10 cellular contexts compared by ENCODE assay signal in genomic region chr22:24285245-24285644, GRCh38. TPM values are rescaled to one million over a fixed set of nuclear protein-coding genes. Genes with fewer than 3 reads are reported as not detected.
DNase-seq lines count a peak whose midpoint lies in the region; ATAC-seq, FAIRE-seq and TF ChIP-seq lines count a peak whose summit lies in the region.
"Had no signal": no experiment of that assay in that cellular context is flagged by ENCODE, and none has a peak within 500 bp of the region (broad histone marks: within the 10 kb centered on the region; RNA-seq: fewer than 3 reads in every experiment).

No MANE protein-coding gene starts in this region.

- TF ChIP-seq POLR2A in HCT116 (IDR thresholded peaks at IDR 0.05; ENCODE audit: borderline replicate concordance, extremely low read depth, insufficient read depth, insufficient read length) (no peak), K562 (conservative IDR thresholded peaks at IDR 0.05) (no peak)

- no peak for FAIRE-seq in K562 (lab: Jason Lieb, UNC)
- FAIRE-seq: A549 had no signal

- H3K27me3 ChIP-seq in HCT116 (ENCODE audit: insufficient read depth, low read length) (no peaks in the 10 kb centered on the region), K562 (ENCODE audit: control insufficient read depth in 2 of 2, insufficient read depth in 2 of 2, low read length in 2 of 2) (no peaks in the 10 kb centered on the region), osteoblast (ENCODE audit: insufficient read depth, low read length) (no peaks in the 10 kb centered on the region)

- no peaks in the 10 kb centered on the region for H3K9me1 ChIP-seq in K562 (ENCODE audit: control insufficient read depth, insufficient read depth, low read length)

- H3K79me2 ChIP-seq in HCT116 (ENCODE audit: insufficient read depth, low read length) (peaks cover 81% of the 10 kb centered on the region), K562 (ENCODE audit: control insufficient read depth, insufficient read depth, low read length) (peaks cover 61% of the 10 kb centered on the region), osteoblast (ENCODE audit: insufficient read depth, low read length) (peaks cover 71% of the 10 kb centered on the region)

- RAD21 ChIA-PET in HCT116 (lab: Charles Lee; ENCODE audit: low non-redundant PET in 1 of 2, low total read pairs in 2 of 2, uncharacterized antibody in 2 of 2, unreplicated experiment in 2 of 2): no interaction called here

- H2AFZ ChIP-seq in HCT116 (ENCODE audit: low read depth, low read length, poor library complexity, severe bottlenecking) (no peak overlapping the region), K562 (ENCODE audit: low read depth, low read length) (no peak overlapping the region), osteoblast (ENCODE audit: low read length) (no peak overlapping the region)

- peak; percentile 4 to 23 for DNase-seq in activated CD4-positive, alpha-beta T cell treated with anti-CD3 and anti-CD28 coated beads for 4 hours
- DNase-seq in activated CD4-positive, alpha-beta T cell treated with anti-CD3 and anti-CD28 coated beads, Interleukin-2, amount 50 U/mL, for 4 hours: no peak
- DNase-seq in HCT116 (ENCODE audit: low read depth, low spot score) (peak; percentile 22), K562 (ENCODE audit: extremely low read depth in 1 of 4, low spot score in 3 of 4) (no peak), osteoblast (ENCODE audit: insufficient read length, low spot score, missing footprints) (no peak), NK-92 (lab: John Stamatoyannopoulos, UW; ENCODE audit: unreplicated experiment) (no peak), left lobe of liver (ENCODE audit: low spot score) (no peak)
- DNase-seq: NCI-H1048 had no signal

- H3K27ac ChIP-seq in HCT116 (ENCODE audit: low read depth, low read length) (peak overlapping the region; percentile 82), K562 (ENCODE audit: extremely low read depth, low read depth, low read length) (peak overlapping the region; percentile 70; the same call in 1 of the 3 replicates), osteoblast (ENCODE audit: low read depth, low read length) (peak overlapping the region; percentile 21)

- TF ChIP-seq RAD21 in HCT116 (IDR thresholded peaks at IDR 0.05; ENCODE audit: low read depth) (no peak), K562 (CRISPR knock-in tag; conservative IDR thresholded peaks at IDR 0.05 in 1 of 2, IDR thresholded peaks at IDR 0.05 in 1 of 2) (no peak)

- in situ Hi-C loops in K562 (cut with MboI): no loop called here

- CTCF ChIA-PET in HCT116 (lab: Charles Lee) (no interaction called here), K562 (lab: Yijun Ruan, JAX; ENCODE audit: low intra/inter-chr PET ratio) (no interaction called here)

- peaks cover 71 to 87% of the 10 kb centered on the region in 2 experiments for H3K4me1 ChIP-seq in HCT116 (ENCODE audit: control insufficient read depth in 1 of 2, insufficient read depth in 2 of 2, low read length in 2 of 2)
- peaks cover 3 to 18% of the 10 kb centered on the region in 2 experiments; a peak in 3 of 5 replicates for H3K4me1 ChIP-seq in K562 (replicated peaks in 1 of 2; ENCODE audit: control insufficient read depth in 2 of 2, insufficient read depth in 2 of 2, low read length in 2 of 2)
- peaks cover 45% of the 10 kb centered on the region for H3K4me1 ChIP-seq in osteoblast (ENCODE audit: insufficient read depth, low read length)

- H3K36me3 ChIP-seq in HCT116 (ENCODE audit: control insufficient read depth in 1 of 2, insufficient read depth in 2 of 2, low read length in 2 of 2) (no peaks in the 10 kb centered on the region), K562 (ENCODE audit: control insufficient read depth, insufficient read depth, low read length) (no peaks in the 10 kb centered on the region), osteoblast (ENCODE audit: insufficient read depth, low read length) (peaks cover 4% of the 10 kb centered on the region)

- no peaks in the 10 kb centered on the region for H3K9me3 ChIP-seq in HCT116 (ENCODE audit: control insufficient read depth in 1 of 2, insufficient read depth in 1 of 2, low read depth in 1 of 2, low read length in 2 of 2)
- no peaks in the 10 kb centered on the region for H3K9me3 ChIP-seq in K562 (replicated peaks; ENCODE audit: control insufficient read depth, insufficient read depth, low read depth, low read length)
- no peaks in the 10 kb centered on the region for H3K9me3 ChIP-seq in osteoblast (ENCODE audit: low read depth, low read length)
- H3K9me3 ChIP-seq: A549 had no signal

- H3K9ac ChIP-seq in HCT116 (ENCODE audit: low read length): peak overlapping the region; percentile 27
- no peak overlapping the region for H3K9ac ChIP-seq in K562 (ENCODE audit: insufficient read depth in 1 of 2, low read depth in 2 of 2, low read length in 2 of 2)

- H4K20me1 ChIP-seq in HCT116 (ENCODE audit: insufficient read depth): no peaks in the 10 kb centered on the region
- H4K20me1 ChIP-seq in K562 (replicated peaks; ENCODE audit: control insufficient read depth, insufficient read depth, low read length): no peaks in the 10 kb centered on the region
- H4K20me1 ChIP-seq in osteoblast (ENCODE audit: insufficient read depth, low read length): no peaks in the 10 kb centered on the region

- no peak for TF ChIP-seq EP300 in K562 (IDR thresholded peaks at IDR 0.05; ENCODE audit: low read length)

- H3K4me3 ChIP-seq in HCT116 (replicated peaks in 1 of 2; ENCODE audit: low read depth in 1 of 2, low read length in 2 of 2) (peak overlapping the region in 1 of 2 experiments; percentile 33; a peak in 2 of 4 replicates), K562 (no peak overlapping the region), osteoblast (ENCODE audit: insufficient read depth, low read length) (peak overlapping the region; percentile 3)
- H3K4me3 ChIP-seq: A549 had no signal

- POLR2A ChIA-PET in HCT116 (lab: Charles Lee): no interaction called here
- POLR2A ChIA-PET in K562 (lab: Yijun Ruan, JAX): no interaction called here

- H3K4me2 ChIP-seq in HCT116 (ENCODE audit: low read length) (peak overlapping the region; percentile 65), K562 (ENCODE audit: insufficient read depth, low read length) (peak overlapping the region; percentile 55; the same call in 1 of the 2 replicates), osteoblast (ENCODE audit: insufficient read depth, low read length) (peak overlapping the region; percentile 65)
- H3K4me2 ChIP-seq: A549 had no signal

- intact Hi-C loops in HCT116 (cut with micrococcal nuclease) (no loop called here), K562 (cut with micrococcal nuclease) (no loop called here)

- no peaks in the 10 kb centered on the region for H3K9me2 ChIP-seq in HCT116 (ENCODE audit: insufficient read depth)

- BruUV-seq in HCT116 (replicated peaks; lab: Mats Ljungman, UMichigan) (no TSS peak), K562 (replicated peaks; lab: Mats Ljungman, UMichigan) (no TSS peak)

- 23% methylated on average over 4 of the region's 4 CpGs for WGBS in K562 (ENCODE audit: insufficient coverage, low coverage, missing lambda C conversion rate)

- TF ChIP-seq CTCF in HCT116 (IDR thresholded peaks at IDR 0.05 in 2 of 3, conservative IDR thresholded peaks at IDR 0.05 in 1 of 3; ENCODE audit: borderline replicate concordance in 1 of 3, insufficient read depth in 1 of 3, low read depth in 2 of 3, low read length in 2 of 3) (no peak), K562 (IDR thresholded peaks at IDR 0.05 in 2 of 3, conservative IDR thresholded peaks at IDR 0.05 in 1 of 3; ENCODE audit: insufficient read depth in 2 of 3, low read depth in 1 of 3, low read length in 3 of 3) (no peak), osteoblast (IDR thresholded peaks at IDR 0.05; ENCODE audit: extremely low read depth, low read depth, low read length) (no peak)

- ATAC-seq in HCT116: peak; percentile 35
- no peak; the same call in 2 of the 3 replicates for ATAC-seq in K562
- ATAC-seq in HG03159 (IDR thresholded peaks at IDR 0.05; ENCODE audit: unreplicated experiment): no peak
- ATAC-seq in left lobe of liver: no peak

RNA-seq across cellular contexts. Expression of gene SPECC1L, which starts 14.6 kb away (rescaled TPM):
- total RNA-seq in HCT116 (2021; ENCODE audit: unreplicated experiment) (40.8 TPM), K562 (2014; rRNA removed) (11.5 and 15.4 TPM in 2 replicates), K562 (2014; rRNA removed; fragmentation: Illumina TruSeq; extraction: Trizol) (17.6 and 19.4 TPM in 2 replicates), K562 (2015; rRNA removed; fragmentation: Illumina TruSeq; extraction: Trizol) (19.2 and 20.3 TPM in 2 replicates), K562 (2021) (26.0 and 27.9 TPM in 2 replicates), osteoblast (45.7 and 46.7 TPM in 2 replicates), left lobe of liver (25.2 TPM)
- polyA plus RNA-seq in HCT116 (2012): 9.6 and 11.5 TPM in 2 replicates
- total RNA-seq in K562 (2011; cell fraction: chromatin; rRNA removed; ENCODE audit: low replicate concordance): 26.8 and 55.2 TPM in 2 replicates
- 14.2 and 18.8 TPM in 2 replicates for total RNA-seq in K562 (2011; cell fraction: nucleolus; rRNA removed)
- 20.5 and 27.3 TPM in 2 replicates for total RNA-seq in K562 (2011; cell fraction: nucleoplasm; rRNA removed)
- polyA plus RNA-seq in K562 (2011; rRNA removed) (13.0 and 15.8 TPM in 2 replicates), K562 (2014; fragmentation: Illumina TruSeq; extraction: Trizol) (11.7 and 14.5 TPM in 2 replicates), K562 (2014; fragmentation: Nextera tagmentation; extraction: Ambion mirVana) (1 to 10 TPM; 1.4 to 2.6 TPM), K562 (2014; rRNA removed) (9.1 and 9.8 TPM in 2 replicates)
- polyA plus RNA-seq in K562 (2011; cell fraction: cytosol; rRNA removed): 9.1 and 9.5 TPM in 2 replicates
- polyA plus RNA-seq in K562 (2011; cell fraction: nucleus; rRNA removed): 15.3 and 16.7 TPM in 2 replicates
- 11.1 and 12.7 TPM in 2 replicates for polyA plus RNA-seq in K562 (2012)
- 35.3 and 44.3 TPM in 2 replicates for polyA minus RNA-seq in K562 (2011; rRNA and poly(A)+ RNA removed)
- polyA minus RNA-seq in K562 (2011; cell fraction: cytosol; rRNA and poly(A)+ RNA removed): 14.5 and 16.0 TPM in 2 replicates
- polyA minus RNA-seq in K562 (2011; cell fraction: nucleus; rRNA and poly(A)+ RNA removed): 11.0 and 24.5 TPM in 2 replicates

RNA-seq across cellular contexts. Expression of gene GGT5, which starts 40.4 kb away (rescaled TPM):
- total RNA-seq in HCT116 (2021; ENCODE audit: unreplicated experiment) (0.57 TPM), K562 (2014; rRNA removed) (0.16 TPM in 1 of 2 replicates, not detected in the other), K562 (2014; rRNA removed; fragmentation: Illumina TruSeq; extraction: Trizol) (not detected in 2 replicates), K562 (2015; rRNA removed; fragmentation: Illumina TruSeq; extraction: Trizol) (0.19 and 0.69 TPM in 2 replicates), K562 (2021) (0.18 and 0.81 TPM in 2 replicates), osteoblast (7.2 and 16.2 TPM in 2 replicates), left lobe of liver (11.5 TPM)
- 0.14 and 0.42 TPM in 2 replicates for polyA plus RNA-seq in HCT116 (2012)
- 0.84 and 2.9 TPM in 2 replicates for total RNA-seq in K562 (2011; cell fraction: chromatin; rRNA removed; ENCODE audit: low replicate concordance)
- total RNA-seq in K562 (2011; cell fraction: nucleolus; rRNA removed): 0.26 and 1.3 TPM in 2 replicates
- 0.44 and 0.84 TPM in 2 replicates for total RNA-seq in K562 (2011; cell fraction: nucleoplasm; rRNA removed)
- polyA plus RNA-seq in K562 (2011; rRNA removed) (0.07 and 0.26 TPM in 2 replicates), K562 (2014; fragmentation: Illumina TruSeq; extraction: Trizol) (0.46 and 0.58 TPM in 2 replicates), K562 (2014; fragmentation: Nextera tagmentation; extraction: Ambion mirVana) (not detected), K562 (2014; rRNA removed) (0.17 and 0.46 TPM in 2 replicates)
- 0.40 and 3.1 TPM in 2 replicates for polyA plus RNA-seq in K562 (2011; cell fraction: cytosol; rRNA removed)
- polyA plus RNA-seq in K562 (2011; cell fraction: nucleus; rRNA removed): 3.7 and 14.6 TPM in 2 replicates
- polyA plus RNA-seq in K562 (2012): 1.4 and 2.3 TPM in 2 replicates
- 0.42 TPM in 1 of 2 replicates, not detected in the other for polyA minus RNA-seq in K562 (2011; rRNA and poly(A)+ RNA removed)
- not detected in 2 replicates for polyA minus RNA-seq in K562 (2011; cell fraction: cytosol; rRNA and poly(A)+ RNA removed)
- 0.54 and 0.67 TPM in 2 replicates for polyA minus RNA-seq in K562 (2011; cell fraction: nucleus; rRNA and poly(A)+ RNA removed)

Comparison
In these comparisons a context has a peak if more than half of its experiments do, and no peak if none do; other contexts are left out.
1. DNase-seq: peak in activated CD4-positive, alpha-beta T cell treated with anti-CD3 and anti-CD28 coated beads for 4 hours (2 of 2) and HCT116 (single experiment); none in activated CD4-positive, alpha-beta T cell treated with anti-CD3 and anti-CD28 coated beads, Interleukin-2, amount 50 U/mL, for 4 hours (0 of 2), K562 (0 of 4), osteoblast (single experiment), NK-92 (single experiment) and left lobe of liver (single experiment).
2. H3K27ac ChIP-seq: peak in every context shown above with its lines; median percentile 82 in HCT116; 70 in K562; 21 in osteoblast.
3. Peak in every context shown above with its lines, with median percentiles within 50 percentile points of each other: H3K4me2 ChIP-seq.